1 cellular context compared by ENCODE assay signal in genomic region chr1:37036667-37037053, GRCh38.
TF ChIP-seq lines count a peak whose summit lies in the region.

No MANE protein-coding gene starts in this region.

TF ChIP-seq in K562, 482 proteins besides CTCF, POLR2A, EP300 and RAD21 (continued from another document):
- TF ChIP-seq CREB3 (tag; conservative IDR thresholded peaks at IDR 0.05; ENCODE audit: low read depth) (no peak), HNRNPH1 (optimal IDR thresholded peaks at IDR 0.05; ENCODE audit: low read depth, low read length) (no peak), BRCA1 (IDR thresholded peaks at IDR 0.05) (no peak), BRCA1 (CRISPR knock-in tag; IDR thresholded peaks at IDR 0.05) (no peak), THRAP3 (IDR thresholded peaks at IDR 0.05; ENCODE audit: borderline replicate concordance) (no peak), C11orf30 (IDR thresholded peaks at IDR 0.05; ENCODE audit: low read depth) (no peak), ZZZ3 (IDR thresholded peaks at IDR 0.05) (no peak), THAP12 (CRISPR knock-in tag; IDR thresholded peaks at IDR 0.05) (no peak), HMGXB4 (CRISPR knock-in tag; IDR thresholded peaks at IDR 0.05) (no peak), GATAD2B (IDR thresholded peaks at IDR 0.05; ENCODE audit: borderline replicate concordance) (no peak)
- TF ChIP-seq, protein P1, sequence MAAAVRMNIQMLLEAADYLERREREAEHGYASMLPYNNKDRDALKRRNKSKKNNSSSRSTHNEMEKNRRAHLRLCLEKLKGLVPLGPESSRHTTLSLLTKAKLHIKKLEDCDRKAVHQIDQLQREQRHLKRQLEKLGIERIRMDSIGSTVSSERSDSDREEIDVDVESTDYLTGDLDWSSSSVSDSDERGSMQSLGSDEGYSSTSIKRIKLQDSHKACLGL (CRISPR knock-in tag; IDR thresholded peaks at IDR 0.05; ENCODE audit: borderline replicate concordance, poor library complexity, severe bottlenecking) = no peak
